Comparison of ENCODE assay signal across 15 cellular contexts in genomic region chr17:53628011-53628410, GRCh38.
DNase-seq lines count a peak whose midpoint lies in the region; ATAC-seq and TF ChIP-seq lines count a peak whose summit lies in the region.
"Had no signal": no experiment of that assay in that cellular context is flagged by ENCODE, and none has a peak within 500 bp of the region (broad histone marks: within the 10 kb centered on the region; RNA-seq: fewer than 3 reads in every experiment).

No MANE protein-coding gene starts in this region.

- H3K36me3 ChIP-seq in fibroblast of lung (ENCODE audit: control insufficient read depth, insufficient read depth, low read length) = no peaks in the 10 kb centered on the region
- H3K36me3 ChIP-seq: transverse colon had no signal

- ATAC-seq in GM21381 (IDR thresholded peaks at IDR 0.05; ENCODE audit: unreplicated experiment) (no peak), HG02870 (IDR thresholded peaks at IDR 0.05; ENCODE audit: unreplicated experiment) (no peak)

- H3K4me3 ChIP-seq in fibroblast of lung (replicated peaks in 1 of 4; ENCODE audit: control extremely low read depth in 1 of 4, insufficient read depth in 1 of 4, low read depth in 3 of 4, low read length in 4 of 4) = no peak overlapping the region
- H3K4me3 ChIP-seq in skeletal muscle cell (ENCODE audit: low read depth, low read length) = no peak overlapping the region
- H3K4me3 ChIP-seq: SK-N-MC, transverse colon had no signal

- H3K4me2 ChIP-seq in fibroblast of lung (ENCODE audit: extremely low read depth, insufficient read depth, low read length) = no peak overlapping the region

- peak overlapping the region; percentile 62 for H3K27ac ChIP-seq in fibroblast of lung (ENCODE audit: insufficient read depth, low read length)
- H3K27ac ChIP-seq: SK-N-MC, transverse colon had no signal

- no peaks in the 10 kb centered on the region for H3K9me3 ChIP-seq in fibroblast of lung (ENCODE audit: control insufficient read depth, insufficient read depth, low read depth, low read length)
- H3K9me3 ChIP-seq: transverse colon had no signal

- no peak overlapping the region for H2AFZ ChIP-seq in fibroblast of lung (ENCODE audit: low read length)

- no peaks in the 10 kb centered on the region for H4K20me1 ChIP-seq in fibroblast of lung (ENCODE audit: control insufficient read depth, extremely low read depth, insufficient read depth, low read length)

- no peaks in the 10 kb centered on the region for H3K27me3 ChIP-seq in fibroblast of lung (ENCODE audit: control insufficient read depth, insufficient read depth, low read length)
- H3K27me3 ChIP-seq: transverse colon had no signal

- DNase-seq in HS-27A (ENCODE audit: low read depth) (peak; percentile 47), SW480 (ENCODE audit: low spot score) (peak; percentile 59), fibroblast of lung (ENCODE audit: low read depth in 2 of 2) (peak; percentile 70 to 82), skeletal muscle cell (ENCODE audit: low read depth) (peak; percentile 52), anterior cingulate cortex (lab: John Stamatoyannopoulos, UW) (no peak), amniotic stem cell (lab: John Stamatoyannopoulos, UW) (no peak)
- DNase-seq: amygdala; CD4-positive, CD25-positive, alpha-beta regulatory T cell; effector CD4-positive, alpha-beta T cell; NCI-H1092; stimulated activated CD4-positive, alpha-beta T cell treated with anti-CD3 and anti-CD28 coated beads, Interleukin-4, amount 100 ng/mL, for 24 hours; transverse colon had no signal

- H3K79me2 ChIP-seq in fibroblast of lung (ENCODE audit: control insufficient read depth, insufficient read depth, low read length) = no peaks in the 10 kb centered on the region

- H3K9ac ChIP-seq in fibroblast of lung (ENCODE audit: insufficient read depth, low read length) = no peak overlapping the region

- TF ChIP-seq CTCF in fibroblast of lung (conservative IDR thresholded peaks at IDR 0.05 in 1 of 2, IDR thresholded peaks at IDR 0.05 in 1 of 2; ENCODE audit: low read depth in 1 of 2, low read length in 2 of 2) = no peak

- H3K4me1 ChIP-seq in fibroblast of lung (ENCODE audit: control insufficient read depth, extremely low read depth, insufficient read depth, low read length) = peaks cover 4% of the 10 kb centered on the region
- H3K4me1 ChIP-seq: transverse colon had no signal

Comparison
In these comparisons a context has a peak if more than half of its experiments do, and no peak if none do; other contexts are left out.
1. DNase-seq: peak in HS-27A (single experiment), SW480 (single experiment), fibroblast of lung (2 of 2) and skeletal muscle cell (single experiment); none in anterior cingulate cortex (0 of 58) and amniotic stem cell (single experiment).